ENCODE assay signal across 20 cellular contexts in genomic region chr18:24924066-24924716, GRCh38.
DNase-seq lines count a peak whose midpoint lies in the region; ATAC-seq and TF ChIP-seq lines count a peak whose summit lies in the region.
"Had no signal": no experiment of that assay in that cellular context is flagged by ENCODE, and none has a peak within 500 bp of the region (broad histone marks: within the 10 kb centered on the region; RNA-seq: fewer than 3 reads in every experiment).

No MANE protein-coding gene starts in this region.

- H3K9me2 ChIP-seq in GM23338 (ENCODE audit: insufficient read depth) (no peaks in the 10 kb centered on the region), OCI-LY1 (ENCODE audit: low read depth, low read length) (no peaks in the 10 kb centered on the region), MM.1S (replicated peaks; ENCODE audit: insufficient read depth, low read length) (no peaks in the 10 kb centered on the region)

- no peaks in the 10 kb centered on the region for H3F3A ChIP-seq in GM23338 (replicated peaks; ENCODE audit: low read depth)
- H3F3A ChIP-seq in OCI-LY1 (ENCODE audit: insufficient read depth, low read length): no peaks in the 10 kb centered on the region
- no peaks in the 10 kb centered on the region for H3F3A ChIP-seq in MM.1S (ENCODE audit: insufficient read depth, low read length)

- DNase-seq in GM23338 (ENCODE audit: low spot score) (peak; percentile 42), endodermal cell (peak; percentile 93), G401 (ENCODE audit: low spot score) (no peak), MM.1S (no peak)
- DNase-seq in stimulated activated CD4-positive, alpha-beta T cell treated with anti-CD3 and anti-CD28 coated beads, Interleukin-4, amount 100 ng/mL, for 1 hour: no peak
- DNase-seq: CD4-positive, CD25-positive, alpha-beta regulatory T cell; EL; HCEC 1CT; MV-4-11; NCI-H1105 treated with DMSO at 0.1 percent for 48 hours; NCI-H187 treated with DMSO at 0.1 percent for 48 hours; NCI-H2107; NCI-H510A; NCI-H748 treated with DMSO at 0.1 percent for 48 hours; NK-92 treated with Interleukin-12 subunit alpha and Interleukin-12 subunit beta, amount 100 ng/mL, for 24 hours had no signal

- H3K9me3 Mint-ChIP-seq in GM23338 (no peaks in the 10 kb centered on the region), endodermal cell (no peaks in the 10 kb centered on the region)
- no peaks in the 10 kb centered on the region for H3K9me3 Mint-ChIP-seq in stimulated activated memory B cell treated with anti-CD40 and anti-IgM and Interleukin-4, amounts not matched to agents 10 μg/mL and 1 μg/mL and 100 μg/mL, for 72 hours
- H3K9me3 Mint-ChIP-seq: IgD-negative memory B cell had no signal

- in situ Hi-C loops in G401 (cut with HindIII; ENCODE audit: low sequenced_read_pairs): no loop called here

- no peak overlapping the region for H3K27ac ChIP-seq in GM23338 (ENCODE audit: low read depth)
- H3K27ac ChIP-seq in OCI-LY1 (ENCODE audit: low read depth, low read length, poor library complexity, severe bottlenecking): peak overlapping the region; percentile 51
- H3K27ac ChIP-seq in endodermal cell (ENCODE audit: low read depth, low read length): no peak overlapping the region
- no peak overlapping the region for H3K27ac ChIP-seq in MM.1S (ENCODE audit: low read length)
- H3K27ac ChIP-seq: SJSA1 had no signal

- H4K20me1 ChIP-seq in GM23338 (replicated peaks; ENCODE audit: insufficient read depth): no peaks in the 10 kb centered on the region
- H4K20me1 ChIP-seq in OCI-LY1 (ENCODE audit: insufficient read depth, low read length): no peaks in the 10 kb centered on the region
- H4K20me1 ChIP-seq in MM.1S (ENCODE audit: insufficient read depth, low read length): no peaks in the 10 kb centered on the region

- H3K4me1 Mint-ChIP-seq in GM23338 (peaks cover 18% of the 10 kb centered on the region), endodermal cell (peaks cover 78% of the 10 kb centered on the region)
- peaks cover 67% of the 10 kb centered on the region for H3K4me1 Mint-ChIP-seq in stimulated activated memory B cell treated with anti-CD40 and anti-IgM and Interleukin-4, amounts not matched to agents 10 μg/mL and 1 μg/mL and 100 μg/mL, for 72 hours
- H3K4me1 Mint-ChIP-seq: CD4-positive, CD25-positive, alpha-beta regulatory T cell had no signal

- H3K9ac ChIP-seq in OCI-LY1 (ENCODE audit: low read length) (no peak overlapping the region), endodermal cell (ENCODE audit: extremely low read depth, low read length, poor library complexity, severe bottlenecking) (no peak overlapping the region), MM.1S (ENCODE audit: low read length) (no peak overlapping the region)

- no peak overlapping the region for H3K4me3 ChIP-seq in GM23338
- no peak overlapping the region for H3K4me3 ChIP-seq in OCI-LY1 (ENCODE audit: low read depth, low read length, poor library complexity, severe bottlenecking)
- peak overlapping the region; percentile 61 for H3K4me3 ChIP-seq in endodermal cell (ENCODE audit: low read length)
- H3K4me3 ChIP-seq in MM.1S (ENCODE audit: low read length): no peak overlapping the region
- H3K4me3 ChIP-seq: SJSA1 had no signal

- H3K4me2 ChIP-seq in GM23338 (peak overlapping the region; percentile 19; the same call in 1 of the 2 replicates), OCI-LY1 (ENCODE audit: low read length) (no peak overlapping the region), MM.1S (ENCODE audit: low read depth, low read length) (no peak overlapping the region)

- WGBS in endodermal cell (ENCODE audit: insufficient coverage in 1 of 2, insufficient read length in 1 of 2), 2 experiments: 61 to 72% methylated on average over 9 to 12 of the region's 12 CpGs

- H3K36me3 ChIP-seq in GM23338 (ENCODE audit: insufficient read depth): no peaks in the 10 kb centered on the region
- no peaks in the 10 kb centered on the region for H3K36me3 ChIP-seq in OCI-LY1 (ENCODE audit: insufficient read depth, low read length)
- H3K36me3 ChIP-seq in endodermal cell (ENCODE audit: control insufficient read depth, insufficient read depth, low read length): no peaks in the 10 kb centered on the region
- no peaks in the 10 kb centered on the region for H3K36me3 ChIP-seq in MM.1S (replicated peaks; ENCODE audit: insufficient read depth, low read length)
- H3K36me3 ChIP-seq: SJSA1 had no signal

- no peaks in the 10 kb centered on the region for H3K36me3 Mint-ChIP-seq in GM23338 (ENCODE audit: low read depth)
- no peaks in the 10 kb centered on the region for H3K36me3 Mint-ChIP-seq in endodermal cell (ENCODE audit: low read depth)
- no peaks in the 10 kb centered on the region for H3K36me3 Mint-ChIP-seq in stimulated activated memory B cell treated with anti-CD40 and anti-IgM and Interleukin-4, amounts not matched to agents 10 μg/mL and 1 μg/mL and 100 μg/mL, for 72 hours
- H3K36me3 Mint-ChIP-seq: CD4-positive, CD25-positive, alpha-beta regulatory T cell; IgD-negative memory B cell had no signal

- no peak for TF ChIP-seq CTCF in GM23338 (conservative IDR thresholded peaks at IDR 0.05; ENCODE audit: low read depth in 2 of 2)
- no peak for TF ChIP-seq CTCF in OCI-LY1 (IDR thresholded peaks at IDR 0.05; ENCODE audit: low read length)
- TF ChIP-seq CTCF in endodermal cell (conservative IDR thresholded peaks at IDR 0.05): no peak
- no peak for TF ChIP-seq CTCF in MM.1S (IDR thresholded peaks at IDR 0.05; ENCODE audit: low read length)

- peaks cover 10% of the 10 kb centered on the region for H3K4me1 ChIP-seq in GM23338 (ENCODE audit: insufficient read depth)
- peaks cover 64% of the 10 kb centered on the region for H3K4me1 ChIP-seq in OCI-LY1 (ENCODE audit: insufficient read depth, low read length, severe bottlenecking)
- H3K4me1 ChIP-seq in endodermal cell (ENCODE audit: control insufficient read depth, insufficient read depth, low read length): peaks cover 29% of the 10 kb centered on the region
- H3K4me1 ChIP-seq in MM.1S (ENCODE audit: low read length): peaks cover 17% of the 10 kb centered on the region
- H3K4me1 ChIP-seq: SJSA1 had no signal

- no peak overlapping the region for H3K4me3 Mint-ChIP-seq in GM23338
- H3K4me3 Mint-ChIP-seq in endodermal cell: peak overlapping the region; percentile 12
- H3K4me3 Mint-ChIP-seq in stimulated activated memory B cell treated with anti-CD40 and anti-IgM and Interleukin-4, amounts not matched to agents 10 μg/mL and 1 μg/mL and 100 μg/mL, for 72 hours: no peak overlapping the region
- H3K4me3 Mint-ChIP-seq: CD4-positive, CD25-positive, alpha-beta regulatory T cell had no signal

- H3K79me2 ChIP-seq in GM23338 (replicated peaks; ENCODE audit: insufficient read depth): no peaks in the 10 kb centered on the region
- H3K79me2 ChIP-seq in OCI-LY1 (ENCODE audit: insufficient read depth, low read length): no peaks in the 10 kb centered on the region
- no peaks in the 10 kb centered on the region for H3K79me2 ChIP-seq in MM.1S (ENCODE audit: low read length)

- H2AFZ ChIP-seq in GM23338: peak overlapping the region; percentile 38; the same call in 1 of the 2 replicates
- no peak overlapping the region for H2AFZ ChIP-seq in OCI-LY1 (ENCODE audit: low read length)
- no peak overlapping the region for H2AFZ ChIP-seq in MM.1S (ENCODE audit: low read length)

- peak; percentile 70 for ATAC-seq in GM23338
- no peak for ATAC-seq in stimulated activated memory B cell treated with anti-CD40 and anti-IgM and Interleukin-4, amounts not matched to agents 10 μg/mL and 1 μg/mL and 100 μg/mL, for 72 hours
- ATAC-seq: Right ventricle myocardium inferior had no signal

- no peak overlapping the region for H3K27ac Mint-ChIP-seq in GM23338
- peak overlapping the region; percentile 75 for H3K27ac Mint-ChIP-seq in endodermal cell
- H3K27ac Mint-ChIP-seq in stimulated activated memory B cell treated with anti-CD40 and anti-IgM and Interleukin-4, amounts not matched to agents 10 μg/mL and 1 μg/mL and 100 μg/mL, for 72 hours: peak overlapping the region; percentile 83
- H3K27ac Mint-ChIP-seq: CD4-positive, CD25-positive, alpha-beta regulatory T cell had no signal

- peaks cover 2% of the 10 kb centered on the region for H3K27me3 Mint-ChIP-seq in GM23338 (ENCODE audit: insufficient read depth, low read depth, poor library complexity)
- peaks cover 3% of the 10 kb centered on the region for H3K27me3 Mint-ChIP-seq in endodermal cell (ENCODE audit: insufficient read depth)
- no peaks in the 10 kb centered on the region for H3K27me3 Mint-ChIP-seq in stimulated activated memory B cell treated with anti-CD40 and anti-IgM and Interleukin-4, amounts not matched to agents 10 μg/mL and 1 μg/mL and 100 μg/mL, for 72 hours
- H3K27me3 Mint-ChIP-seq: CD4-positive, CD25-positive, alpha-beta regulatory T cell had no signal

- H3K27me3 ChIP-seq in GM23338 (ENCODE audit: insufficient read depth): no peaks in the 10 kb centered on the region
- no peaks in the 10 kb centered on the region for H3K27me3 ChIP-seq in OCI-LY1 (ENCODE audit: insufficient read depth, low read length)
- H3K27me3 ChIP-seq in endodermal cell (ENCODE audit: control insufficient read depth, insufficient read depth, low read length, poor library complexity, severe bottlenecking): no peaks in the 10 kb centered on the region
- no peaks in the 10 kb centered on the region for H3K27me3 ChIP-seq in MM.1S (replicated peaks; ENCODE audit: insufficient read depth, low read length)
- H3K27me3 ChIP-seq: SJSA1 had no signal

- H3K9me3 ChIP-seq in OCI-LY1 (ENCODE audit: low read length) (0 out of 2 replicates have a peak, but pooled peaks cover 2% of the 10 kb centered on the region), endodermal cell (ENCODE audit: control insufficient read depth, low read length) (no peaks in the 10 kb centered on the region), MM.1S (replicated peaks; ENCODE audit: insufficient read depth, low read length) (no peaks in the 10 kb centered on the region)
- H3K9me3 ChIP-seq: SJSA1 had no signal

TF ChIP-seq in GM23338, 12 proteins besides CTCF, POLR2A, EP300 and RAD21 (continues in another document):
- TF ChIP-seq, protein P1, sequence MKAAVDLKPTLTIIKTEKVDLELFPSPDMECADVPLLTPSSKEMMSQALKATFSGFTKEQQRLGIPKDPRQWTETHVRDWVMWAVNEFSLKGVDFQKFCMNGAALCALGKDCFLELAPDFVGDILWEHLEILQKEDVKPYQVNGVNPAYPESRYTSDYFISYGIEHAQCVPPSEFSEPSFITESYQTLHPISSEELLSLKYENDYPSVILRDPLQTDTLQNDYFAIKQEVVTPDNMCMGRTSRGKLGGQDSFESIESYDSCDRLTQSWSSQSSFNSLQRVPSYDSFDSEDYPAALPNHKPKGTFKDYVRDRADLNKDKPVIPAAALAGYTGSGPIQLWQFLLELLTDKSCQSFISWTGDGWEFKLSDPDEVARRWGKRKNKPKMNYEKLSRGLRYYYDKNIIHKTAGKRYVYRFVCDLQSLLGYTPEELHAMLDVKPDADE (IDR thresholded peaks at IDR 0.05): no peak
- no peak for TF ChIP-seq EZH2 (IDR thresholded peaks at IDR 0.05; ENCODE audit: low read depth, unreplicated experiment)
- no peak for TF ChIP-seq JUNB (IDR thresholded peaks at IDR 0.05; ENCODE audit: unreplicated experiment)
- TF ChIP-seq ZNF114 (CRISPR knock-in tag; IDR thresholded peaks at IDR 0.05): no peak
- TF ChIP-seq ZNF331 (CRISPR knock-in tag; IDR thresholded peaks at IDR 0.05; ENCODE audit: low read depth): no peak
- no peak for TF ChIP-seq EZH2phosphoT487 (IDR thresholded peaks at IDR 0.05; ENCODE audit: unreplicated experiment)
- no peak for TF ChIP-seq CREB1 (CRISPR knock-in tag; IDR thresholded peaks at IDR 0.05; ENCODE audit: low read depth)

Comparison
In these comparisons a context has a peak if more than half of its experiments do, and no peak if none do; other contexts are left out.
1. DNase-seq: peak in GM23338 (single experiment) and endodermal cell (single experiment); none in G401 (single experiment), stimulated activated CD4-positive, alpha-beta T cell treated with anti-CD3 and anti-CD28 coated beads, Interleukin-4, amount 100 ng/mL, for 1 hour (single experiment) and MM.1S (single experiment).